Comparison of ENCODE assay signal across 8 cellular contexts in the genomic region with DNA sequence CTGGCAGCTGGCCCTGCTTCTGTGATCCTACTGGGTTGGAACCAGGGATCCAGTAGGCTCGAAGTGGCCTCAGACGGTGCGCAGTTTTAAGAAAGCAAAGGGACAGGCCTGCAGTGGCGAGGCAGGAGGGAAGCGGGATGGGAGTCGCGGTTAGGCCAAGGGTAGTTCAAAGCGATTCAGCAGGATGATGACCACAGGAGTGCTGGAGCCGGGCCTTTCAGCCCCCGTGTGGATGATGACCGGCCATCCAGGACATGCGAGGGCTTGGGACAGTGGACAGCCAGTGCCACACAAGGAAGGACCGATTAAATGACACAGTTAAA. TPM values are rescaled to one million over a fixed set of nuclear protein-coding genes. Genes with fewer than 3 reads are reported as not detected.
DNase-seq lines count a peak whose midpoint lies in the region; ATAC-seq and TF ChIP-seq lines count a peak whose summit lies in the region.

No MANE protein-coding gene starts in this region.

- peak; percentile 3 for ATAC-seq in DND-41 (ENCODE audit: insufficient read depth, low read depth)
- no peak for ATAC-seq in HG03095 (IDR thresholded peaks at IDR 0.05; ENCODE audit: unreplicated experiment)

- intact Hi-C loops in lower leg skin (cut with DNase I; ENCODE audit: low total_unique reads) = loop anchor here (10.0 kb wide), 1 partner anchor 936 kb away; no protein-coding TSS in a partner anchor

- H3K27me3 ChIP-seq in DND-41 (ENCODE audit: insufficient read depth, low read length, poor library complexity) = no peaks in the 10 kb centered on the region
- no peaks in the 10 kb centered on the region for H3K27me3 ChIP-seq in thymus (ENCODE audit: control insufficient read depth, insufficient read depth)

- H2AFZ ChIP-seq in DND-41 (ENCODE audit: low read depth, low read length) = no peak overlapping the region

- H3K4me1 ChIP-seq in DND-41 (ENCODE audit: insufficient read depth, low read length) = peaks cover 58% of the 10 kb centered on the region
- H3K4me1 ChIP-seq in HEK293 (ENCODE audit: control insufficient read depth, insufficient read depth, low read length) = peaks cover 4% of the 10 kb centered on the region; the same call in 1 of the 2 replicates
- peaks cover 29% of the 10 kb centered on the region for H3K4me1 ChIP-seq in thymus (ENCODE audit: control insufficient read depth, insufficient read depth, low read length)

- H3K9me3 ChIP-seq in DND-41 (ENCODE audit: insufficient read depth, low read length, severe bottlenecking) = no peaks in the 10 kb centered on the region
- H3K9me3 ChIP-seq in HEK293 (ENCODE audit: control insufficient read depth, insufficient read depth, low read depth, low read length) = no peaks in the 10 kb centered on the region
- H3K9me3 ChIP-seq in thymus (ENCODE audit: control insufficient read depth) = no peaks in the 10 kb centered on the region

- H3K9ac ChIP-seq in DND-41 (ENCODE audit: low read depth, low read length) = peak overlapping the region; percentile 82

- peak overlapping the region; percentile 25 to 66 for H3K4me3 ChIP-seq in DND-41 (ENCODE audit: low read depth in 1 of 2, low read length in 2 of 2)
- peak overlapping the region; percentile 67 for H3K4me3 ChIP-seq in HEK293 (ENCODE audit: low read depth, low read length)
- H3K4me3 ChIP-seq in lower leg skin (ENCODE audit: low read depth, poor library complexity, severe bottlenecking) = peak overlapping the region; percentile 84
- H3K4me3 ChIP-seq in thymus (ENCODE audit: low read length) = peak overlapping the region; percentile 97

- H3K36me3 ChIP-seq in DND-41 (ENCODE audit: insufficient read depth, low read length) = peaks cover 30% of the 10 kb centered on the region
- no peaks in the 10 kb centered on the region for H3K36me3 ChIP-seq in HEK293 (ENCODE audit: control insufficient read depth in 2 of 2, insufficient read depth in 1 of 2, low read length in 2 of 2)
- H3K36me3 ChIP-seq in thymus (ENCODE audit: control insufficient read depth, insufficient read depth) = no peaks in the 10 kb centered on the region

- whole genome bisulfite sequencing in lower leg skin, 2 donors = 1 to 3% methylated on average over 13 of the region's 13 CpGs
- under 1% methylated on average over 13 of the region's 13 CpGs for WGBS in thymus

- H3K27ac ChIP-seq in DND-41 (ENCODE audit: low read length) = peak overlapping the region; percentile 99
- peak overlapping the region; percentile 93 for H3K27ac ChIP-seq in HEK293 (ENCODE audit: extremely low read depth, low read depth, low read length)
- H3K27ac ChIP-seq in thymus (ENCODE audit: low read depth) = peak overlapping the region; percentile 96

- H3K79me2 ChIP-seq in DND-41 (ENCODE audit: insufficient read depth, low read length) = peaks cover 64% of the 10 kb centered on the region

- TF ChIP-seq CTCF in DND-41 (IDR thresholded peaks at IDR 0.05; ENCODE audit: borderline replicate concordance, extremely low read depth, low read length, poor library complexity, severe bottlenecking) (no peak), HEK293 (tag by site-specific recombination; IDR thresholded peaks at IDR 0.05) (no peak), lower leg skin (IDR thresholded peaks at IDR 0.05) (no peak)

- TF ChIP-seq POLR2A in lower leg skin (IDR thresholded peaks at IDR 0.05) = no peak

- DNase-seq in DND-41 (no peak), OCI-M1 (lab: John Stamatoyannopoulos, UW) (peak; percentile 80), dedifferentiated amniotic fluid mesenchymal stem cell (ENCODE audit: extremely low spot score) (peak; percentile 35), lower leg skin (ENCODE audit: low spot score in 2 of 2) (no peak)
- no peak for DNase-seq in activated CD8-positive, alpha-beta memory T cell treated with anti-CD3 and anti-CD28 coated beads, Interleukin-2, amount 50 U/mL, for 4 hours

- peaks cover 12% of the 10 kb centered on the region for H4K20me1 ChIP-seq in DND-41 (ENCODE audit: insufficient read depth, low read length)

- H3K4me2 ChIP-seq in DND-41 (ENCODE audit: insufficient read depth, low read length) = peak overlapping the region; percentile 61

- CTCF ChIA-PET in HEK293 (lab: Yijun Ruan, JAX) = interaction anchor here (0.7 kb wide), 1 partner anchor 219 kb away, joined by 3 read pairs; no protein-coding TSS in a partner anchor

- POLR2A ChIA-PET in HEK293 (lab: Yijun Ruan, JAX) = interaction anchor here (1.2 kb wide), 1 partner anchor 19 kb away, joined by 3 read pairs; no protein-coding TSS in a partner anchor

TF ChIP-seq in HEK293, 187 proteins besides CTCF, POLR2A, EP300 and RAD21 (continues in another document):
- TF ChIP-seq, protein P1, sequence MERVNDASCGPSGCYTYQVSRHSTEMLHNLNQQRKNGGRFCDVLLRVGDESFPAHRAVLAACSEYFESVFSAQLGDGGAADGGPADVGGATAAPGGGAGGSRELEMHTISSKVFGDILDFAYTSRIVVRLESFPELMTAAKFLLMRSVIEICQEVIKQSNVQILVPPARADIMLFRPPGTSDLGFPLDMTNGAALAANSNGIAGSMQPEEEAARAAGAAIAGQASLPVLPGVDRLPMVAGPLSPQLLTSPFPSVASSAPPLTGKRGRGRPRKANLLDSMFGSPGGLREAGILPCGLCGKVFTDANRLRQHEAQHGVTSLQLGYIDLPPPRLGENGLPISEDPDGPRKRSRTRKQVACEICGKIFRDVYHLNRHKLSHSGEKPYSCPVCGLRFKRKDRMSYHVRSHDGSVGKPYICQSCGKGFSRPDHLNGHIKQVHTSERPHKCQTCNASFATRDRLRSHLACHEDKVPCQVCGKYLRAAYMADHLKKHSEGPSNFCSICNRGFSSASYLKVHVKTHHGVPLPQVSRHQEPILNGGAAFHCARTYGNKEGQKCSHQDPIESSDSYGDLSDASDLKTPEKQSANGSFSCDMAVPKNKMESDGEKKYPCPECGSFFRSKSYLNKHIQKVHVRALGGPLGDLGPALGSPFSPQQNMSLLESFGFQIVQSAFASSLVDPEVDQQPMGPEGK (tag by site-specific recombination; IDR thresholded peaks at IDR 0.05) = no peak
- no peak for TF ChIP-seq ZNF785 (tag by site-specific recombination; IDR thresholded peaks at IDR 0.05)
- TF ChIP-seq ZNF48 (tag by site-specific recombination; IDR thresholded peaks at IDR 0.05) = no peak
- no peak for TF ChIP-seq ZNF311 (tag by site-specific recombination; IDR thresholded peaks at IDR 0.05; ENCODE audit: borderline replicate concordance)
- TF ChIP-seq GLI4 (tag by site-specific recombination; IDR thresholded peaks at IDR 0.05) = 0 out of 2 replicates have a peak, but pooled peaks have one; percentile 41
- TF ChIP-seq ZNF184 (tag by site-specific recombination; IDR thresholded peaks at IDR 0.05) = no peak
- no peak for TF ChIP-seq ZNF747 (tag by site-specific recombination; IDR thresholded peaks at IDR 0.05)
- no peak for TF ChIP-seq ZNF768 (tag by site-specific recombination; IDR thresholded peaks at IDR 0.05)
- TF ChIP-seq ZBTB21 (tag by site-specific recombination; IDR thresholded peaks at IDR 0.05) = peak; percentile 23; the same call in 1 of the 2 replicates
- peak; percentile 13; the same call in 1 of the 2 replicates for TF ChIP-seq GLIS1 (tag by site-specific recombination; IDR thresholded peaks at IDR 0.05)
- no peak for TF ChIP-seq ZNF791 (tag by site-specific recombination; IDR thresholded peaks at IDR 0.05)
- TF ChIP-seq, protein P2, sequence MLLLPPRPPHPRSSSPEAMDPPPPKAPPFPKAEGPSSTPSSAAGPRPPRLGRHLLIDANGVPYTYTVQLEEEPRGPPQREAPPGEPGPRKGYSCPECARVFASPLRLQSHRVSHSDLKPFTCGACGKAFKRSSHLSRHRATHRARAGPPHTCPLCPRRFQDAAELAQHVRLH (tag by site-specific recombination; IDR thresholded peaks at IDR 0.05) = no peak
- TF ChIP-seq ZNF530 (tag by site-specific recombination; IDR thresholded peaks at IDR 0.05; ENCODE audit: low read depth) = no peak
- TF ChIP-seq ZNF23 (tag by site-specific recombination; IDR thresholded peaks at IDR 0.05; ENCODE audit: borderline replicate concordance) = no peak
- TF ChIP-seq ZNF239 (tag by site-specific recombination; IDR thresholded peaks at IDR 0.05) = no peak
- TF ChIP-seq, protein P3, sequence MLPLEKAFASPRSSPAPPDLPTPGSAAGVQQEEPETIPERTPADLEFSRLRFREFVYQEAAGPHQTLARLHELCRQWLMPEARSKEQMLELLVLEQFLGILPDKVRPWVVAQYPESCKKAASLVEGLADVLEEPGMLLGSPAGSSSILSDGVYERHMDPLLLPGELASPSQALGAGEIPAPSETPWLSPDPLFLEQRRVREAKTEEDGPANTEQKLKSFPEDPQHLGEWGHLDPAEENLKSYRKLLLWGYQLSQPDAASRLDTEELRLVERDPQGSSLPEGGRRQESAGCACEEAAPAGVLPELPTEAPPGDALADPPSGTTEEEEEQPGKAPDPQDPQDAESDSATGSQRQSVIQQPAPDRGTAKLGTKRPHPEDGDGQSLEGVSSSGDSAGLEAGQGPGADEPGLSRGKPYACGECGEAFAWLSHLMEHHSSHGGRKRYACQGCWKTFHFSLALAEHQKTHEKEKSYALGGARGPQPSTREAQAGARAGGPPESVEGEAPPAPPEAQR (tag by site-specific recombination; IDR thresholded peaks at IDR 0.05) = no peak
- no peak for TF ChIP-seq OVOL3 (tag by site-specific recombination; IDR thresholded peaks at IDR 0.05)
- TF ChIP-seq ZNF24 (tag by site-specific recombination; IDR thresholded peaks at IDR 0.05) = no peak
- no peak; the same call in 1 of the 2 replicates for TF ChIP-seq ZNF366 (tag by site-specific recombination; conservative IDR thresholded peaks at IDR 0.05)
- no peak for TF ChIP-seq ZNF555 (tag by site-specific recombination; conservative IDR thresholded peaks at IDR 0.05)
- TF ChIP-seq ZNF560 (tag by site-specific recombination; IDR thresholded peaks at IDR 0.05; ENCODE audit: borderline replicate concordance) = no peak
- peak; percentile 9; the same call in 1 of the 2 replicates for TF ChIP-seq ZEB2 (tag by site-specific recombination; IDR thresholded peaks at IDR 0.05)
- TF ChIP-seq ZNF792 (tag by site-specific recombination; IDR thresholded peaks at IDR 0.05) = no peak
- TF ChIP-seq ZNF157 (tag by site-specific recombination; IDR thresholded peaks at IDR 0.05) = no peak
- TF ChIP-seq, protein P4, sequence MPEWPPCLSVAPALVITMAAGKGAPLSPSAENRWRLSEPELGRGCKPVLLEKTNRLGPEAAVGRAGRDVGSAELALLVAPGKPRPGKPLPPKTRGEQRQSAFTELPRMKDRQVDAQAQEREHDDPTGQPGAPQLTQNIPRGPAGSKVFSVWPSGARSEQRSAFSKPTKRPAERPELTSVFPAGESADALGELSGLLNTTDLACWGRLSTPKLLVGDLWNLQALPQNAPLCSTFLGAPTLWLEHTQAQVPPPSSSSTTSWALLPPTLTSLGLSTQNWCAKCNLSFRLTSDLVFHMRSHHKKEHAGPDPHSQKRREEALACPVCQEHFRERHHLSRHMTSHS (tag by site-specific recombination; IDR thresholded peaks at IDR 0.05) = no peak

RNA-seq across cellular contexts. Expression of a gene that starts 0.9 kb away (rescaled TPM):
- total RNA-seq in lower leg skin = 10 to 100 TPM; 22.8 to 47.9 (median 25.1) TPM
- 187 TPM for polyA plus RNA-seq in thymus

Comparison
In these comparisons a context has a peak if more than half of its experiments do, and no peak if none do; other contexts are left out.
1. DNase-seq: peak in OCI-M1 (single experiment) and dedifferentiated amniotic fluid mesenchymal stem cell (single experiment); none in DND-41 (single experiment), lower leg skin (0 of 2) and activated CD8-positive, alpha-beta memory T cell treated with anti-CD3 and anti-CD28 coated beads, Interleukin-2, amount 50 U/mL, for 4 hours (single experiment).
2. H3K4me3 ChIP-seq: peak in every context shown above with its lines; median percentile 97 in thymus; 84 in lower leg skin; 67 in HEK293; 46 in DND-41.
3. Peak in every context shown above with its lines, with median percentiles within 50 percentile points of each other: H3K27ac ChIP-seq.